In genomic region chr11:19342036-19342435, GRCh38 we compare ENCODE assay signal across 14 cellular contexts.
DNase-seq lines count a peak whose midpoint lies in the region; ATAC-seq and TF ChIP-seq lines count a peak whose summit lies in the region.
"Had no signal": no experiment of that assay in that cellular context is flagged by ENCODE, and none has a peak within 500 bp of the region (broad histone marks: within the 10 kb centered on the region; RNA-seq: fewer than 3 reads in every experiment).

No MANE protein-coding gene starts in this region.

- no peak overlapping the region for H3K27ac ChIP-seq in endodermal cell (ENCODE audit: low read depth, low read length)
- H3K27ac ChIP-seq in trophoblast cell (ENCODE audit: low read depth, low read length): no peak overlapping the region
- no peak overlapping the region for H3K27ac ChIP-seq in coronary artery
- H3K27ac ChIP-seq: BLaER1 treated with 17β-estradiol and CSF1 and Interleukin-3, amounts not matched to agents 10 nM and 100 nM had no signal

- no peak overlapping the region for H4K91ac ChIP-seq in trophoblast cell (ENCODE audit: low read depth, low read length)

- H2BK5ac ChIP-seq in trophoblast cell (ENCODE audit: low read depth, low read length, poor library complexity): no peak overlapping the region

- H3K36me3 Mint-ChIP-seq in endodermal cell (ENCODE audit: low read depth): no peaks in the 10 kb centered on the region
- H3K36me3 Mint-ChIP-seq in neural crest cell (ENCODE audit: low read depth): no peaks in the 10 kb centered on the region
- peaks cover 0 to 11% (median 0%) of the 10 kb centered on the region in 3 donors for H3K36me3 Mint-ChIP-seq in naive thymus-derived CD8-positive, alpha-beta T cell
- H3K36me3 Mint-ChIP-seq: CD4-positive, CD25-positive, alpha-beta regulatory T cell had no signal

- no peaks in the 10 kb centered on the region for H3K9me3 ChIP-seq in endodermal cell (ENCODE audit: control insufficient read depth, low read length)
- H3K9me3 ChIP-seq in trophoblast cell (ENCODE audit: insufficient read depth, low read depth, low read length): peaks cover 5% of the 10 kb centered on the region
- H3K9me3 ChIP-seq: BLaER1 treated with 17β-estradiol and CSF1 and Interleukin-3, amounts not matched to agents 10 nM and 100 nM; HAP-1 had no signal

- POLR2A ChIA-PET in naive thymus-derived CD8-positive, alpha-beta T cell (lab: Charles Lee): no interaction called here

- no peak overlapping the region for H2AK5ac ChIP-seq in trophoblast cell (ENCODE audit: low read length)

- no peak overlapping the region for H4K12ac ChIP-seq in trophoblast cell (ENCODE audit: low read depth, low read length)

- H3K4me3 Mint-ChIP-seq in endodermal cell: no peak overlapping the region
- peak overlapping the region; percentile 11 for H3K4me3 Mint-ChIP-seq in neural crest cell
- no peak overlapping the region for H3K4me3 Mint-ChIP-seq in naive thymus-derived CD8-positive, alpha-beta T cell
- H3K4me3 Mint-ChIP-seq: CD4-positive, CD25-positive, alpha-beta regulatory T cell had no signal

- H3K27ac Mint-ChIP-seq in endodermal cell (no peak overlapping the region), neural crest cell (ENCODE audit: unreplicated experiment) (no peak overlapping the region)
- no peak overlapping the region for H3K27ac Mint-ChIP-seq in naive thymus-derived CD8-positive, alpha-beta T cell
- H3K27ac Mint-ChIP-seq: CD4-positive, CD25-positive, alpha-beta regulatory T cell had no signal

- H3K23ac ChIP-seq in trophoblast cell (ENCODE audit: low read length): no peak overlapping the region

- no peak overlapping the region for H2BK12ac ChIP-seq in trophoblast cell (ENCODE audit: low read length)

- H3K79me1 ChIP-seq in trophoblast cell (ENCODE audit: low read length): no peaks in the 10 kb centered on the region

- H3K4me1 Mint-ChIP-seq in endodermal cell (peaks cover 5% of the 10 kb centered on the region), neural crest cell (peaks cover 18% of the 10 kb centered on the region)
- peaks cover 3 to 10% (median 5%) of the 10 kb centered on the region in 4 donors for H3K4me1 Mint-ChIP-seq in naive thymus-derived CD8-positive, alpha-beta T cell

- no peak overlapping the region for H3K4me2 ChIP-seq in trophoblast cell (ENCODE audit: low read length)
- H3K4me2 ChIP-seq: BLaER1 treated with 17β-estradiol and CSF1 and Interleukin-3, amounts not matched to agents 10 nM and 100 nM had no signal

- H3K27me3 ChIP-seq in endodermal cell (ENCODE audit: control insufficient read depth, insufficient read depth, low read length, poor library complexity, severe bottlenecking) (peaks cover 96% of the 10 kb centered on the region), trophoblast cell (ENCODE audit: insufficient read depth, low read length) (peaks cover 31% of the 10 kb centered on the region)

- H3K9ac ChIP-seq in endodermal cell (ENCODE audit: extremely low read depth, low read length, poor library complexity, severe bottlenecking): no peak overlapping the region
- H3K9ac ChIP-seq in trophoblast cell (ENCODE audit: low read length): no peak overlapping the region
- H3K9ac ChIP-seq: BLaER1 treated with 17β-estradiol and CSF1 and Interleukin-3, amounts not matched to agents 10 nM and 100 nM had no signal

- DNase-seq in GM12864 (ENCODE audit: low read depth): no peak
- DNase-seq in HuH-7.5 (ENCODE audit: low spot score): peak; percentile 82
- no peak for DNase-seq in endodermal cell
- DNase-seq in neural crest cell (ENCODE audit: low read depth, low spot score): no peak
- DNase-seq in trophoblast cell: no peak
- DNase-seq in coronary artery (ENCODE audit: low spot score): no peak
- no peak for DNase-seq in naive thymus-derived CD8-positive, alpha-beta T cell
- DNase-seq: ACHN; Calu3; CD4-positive, CD25-positive, alpha-beta regulatory T cell; DMS79; Kasumi-1 had no signal

- ATAC-seq in naive thymus-derived CD8-positive, alpha-beta T cell: no peak

- H3K4me1 ChIP-seq in endodermal cell (ENCODE audit: control insufficient read depth, insufficient read depth, low read length): peaks cover 3% of the 10 kb centered on the region
- H3K4me1 ChIP-seq in trophoblast cell (ENCODE audit: control insufficient read depth in 1 of 2, insufficient read depth in 2 of 2, low read length in 2 of 2): peaks cover 2 to 4% of the 10 kb centered on the region in 2 experiments
- H3K4me1 ChIP-seq: HAP-1 had no signal

- no peak overlapping the region for H3K14ac ChIP-seq in trophoblast cell (ENCODE audit: low read length)

- H3K27me3 Mint-ChIP-seq in endodermal cell (ENCODE audit: insufficient read depth) (peaks cover 92% of the 10 kb centered on the region), neural crest cell (ENCODE audit: low read depth) (peaks cover 86% of the 10 kb centered on the region)
- H3K27me3 Mint-ChIP-seq in naive thymus-derived CD8-positive, alpha-beta T cell: peaks cover 35 to 71% (median 53%) of the 10 kb centered on the region in 5 donors

- H3K36me3 ChIP-seq in endodermal cell (ENCODE audit: control insufficient read depth, insufficient read depth, low read length) (no peaks in the 10 kb centered on the region), trophoblast cell (ENCODE audit: control insufficient read depth in 1 of 2, insufficient read depth in 2 of 2, low read length in 2 of 2) (no peaks in the 10 kb centered on the region)
- H3K36me3 ChIP-seq: BLaER1 treated with 17β-estradiol and CSF1 and Interleukin-3, amounts not matched to agents 10 nM and 100 nM; HAP-1 had no signal

- no peaks in the 10 kb centered on the region for H3K9me3 Mint-ChIP-seq in endodermal cell
- no peaks in the 10 kb centered on the region for H3K9me3 Mint-ChIP-seq in neural crest cell
- peaks cover 0 to 2% (median 0%) of the 10 kb centered on the region in 9 donors for H3K9me3 Mint-ChIP-seq in naive thymus-derived CD8-positive, alpha-beta T cell

- H3K4me3 ChIP-seq in GM12864 (ENCODE audit: low read depth, low read length): no peak overlapping the region
- H3K4me3 ChIP-seq in endodermal cell (ENCODE audit: low read length): no peak overlapping the region
- no peak overlapping the region for H3K4me3 ChIP-seq in trophoblast cell (ENCODE audit: low read depth, low read length)
- no peak overlapping the region for H3K4me3 ChIP-seq in coronary artery
- H3K4me3 ChIP-seq: BLaER1 treated with 17β-estradiol and CSF1 and Interleukin-3, amounts not matched to agents 10 nM and 100 nM; HAP-1 had no signal

- no peak overlapping the region for H2AFZ ChIP-seq in trophoblast cell (ENCODE audit: insufficient read depth, low read length, poor library complexity)

- no peak overlapping the region for H4K8ac ChIP-seq in trophoblast cell (ENCODE audit: low read depth, low read length)

- WGBS in endodermal cell (ENCODE audit: insufficient coverage in 1 of 2, insufficient read length in 1 of 2), 2 experiments: 73 to 88% methylated on average over 1 of the region's 1 CpG
- no CpG with 5 or more reads among the region's 1 CpG for WGBS in trophoblast cell (ENCODE audit: extremely low coverage, insufficient coverage, insufficient read length)

- no peak overlapping the region for H3K18ac ChIP-seq in trophoblast cell (ENCODE audit: low read length)

- TF ChIP-seq CTCF in GM12864 (IDR thresholded peaks at IDR 0.05; ENCODE audit: low read depth, low read length, missing control alignments) (peak; percentile 4), endodermal cell (conservative IDR thresholded peaks at IDR 0.05) (peak; percentile 21), neural crest cell (conservative IDR thresholded peaks at IDR 0.05) (no peak), coronary artery (IDR thresholded peaks at IDR 0.05) (no peak)

- no peaks in the 10 kb centered on the region for H3K79me2 ChIP-seq in trophoblast cell (ENCODE audit: control insufficient read depth, insufficient read depth, low read length, poor library complexity)

- no peak overlapping the region for H2BK120ac ChIP-seq in trophoblast cell (ENCODE audit: insufficient read depth, low read length, poor library complexity)

- no peak overlapping the region for H3K4ac ChIP-seq in trophoblast cell (ENCODE audit: low read depth, low read length)

Comparison
In these comparisons a context has a peak if more than half of its experiments do, and no peak if none do; other contexts are left out.
1. CTCF ChIP-seq: peak in GM12864 (single experiment) and endodermal cell (single experiment); none in neural crest cell (single experiment) and coronary artery (single experiment).